15 cellular contexts compared by ENCODE assay signal in genomic region chr6:131602913-131603312, GRCh38. TPM values are rescaled to one million over a fixed set of nuclear protein-coding genes. Genes with fewer than 3 reads are reported as not detected.
DNase-seq lines count a peak whose midpoint lies in the region; ATAC-seq and TF ChIP-seq lines count a peak whose summit lies in the region.
"Had no signal": no experiment of that assay in that cellular context is flagged by ENCODE, and none has a peak within 500 bp of the region (broad histone marks: within the 10 kb centered on the region; RNA-seq: fewer than 3 reads in every experiment).

No MANE protein-coding gene starts in this region.

- H2BK120ac ChIP-seq in trophoblast cell (ENCODE audit: insufficient read depth, low read length, poor library complexity), result no peak overlapping the region

- no peak overlapping the region for H2AK5ac ChIP-seq in trophoblast cell (ENCODE audit: low read length)

- H3K4me1 ChIP-seq in PC-3 (ENCODE audit: insufficient read depth, low read length) (peaks cover 7% of the 10 kb centered on the region; the same call in 1 of the 2 replicates), trophoblast cell (ENCODE audit: control insufficient read depth in 1 of 2, insufficient read depth in 2 of 2, low read length in 2 of 2) (no peaks in the 10 kb centered on the region), BE2C (no peaks in the 10 kb centered on the region)

- no peaks in the 10 kb centered on the region for H3K9me3 ChIP-seq in PC-3 (ENCODE audit: low read length)
- H3K9me3 ChIP-seq in trophoblast cell (ENCODE audit: insufficient read depth, low read depth, low read length), result no peaks in the 10 kb centered on the region
- H3K9me3 ChIP-seq in BE2C, result no peaks in the 10 kb centered on the region

- peaks cover 24% of the 10 kb centered on the region for H3K36me3 ChIP-seq in PC-3 (ENCODE audit: low read depth, low read length)
- peaks cover 6 to 19% of the 10 kb centered on the region in 2 experiments for H3K36me3 ChIP-seq in trophoblast cell (ENCODE audit: control insufficient read depth in 1 of 2, insufficient read depth in 2 of 2, low read length in 2 of 2)
- H3K36me3 ChIP-seq in BE2C, result peaks cover 48% of the 10 kb centered on the region

- H2BK5ac ChIP-seq in trophoblast cell (ENCODE audit: low read depth, low read length, poor library complexity), result no peak overlapping the region

- no peaks in the 10 kb centered on the region for H3K79me2 ChIP-seq in PC-3 (ENCODE audit: low read length)
- no peaks in the 10 kb centered on the region for H3K79me2 ChIP-seq in trophoblast cell (ENCODE audit: control insufficient read depth, insufficient read depth, low read length, poor library complexity)

- no peak overlapping the region for H4K8ac ChIP-seq in trophoblast cell (ENCODE audit: low read depth, low read length)

- H2BK12ac ChIP-seq in trophoblast cell (ENCODE audit: low read length), result no peak overlapping the region

- peak; percentile 78 for DNase-seq in Daoy (ENCODE audit: low read depth)
- DNase-seq in PC-3, result peak; percentile 58
- DNase-seq in dedifferentiated amniotic fluid mesenchymal stem cell (ENCODE audit: extremely low spot score), result peak; percentile 80
- peak; percentile 11 to 46 for DNase-seq in trophoblast cell
- DNase-seq in Ammon's horn (ENCODE audit: low spot score), result no peak
- no peak for DNase-seq in BE2C
- DNase-seq in GM10266 (ENCODE audit: extremely low spot score), result no peak
- DNase-seq: amygdala; Calu3; mesendoderm; NCI-H1417 treated with DMSO at 0.1 percent for 48 hours; NCI-H524 treated with DMSO at 0.1 percent for 48 hours; stimulated activated CD4-positive, alpha-beta T cell treated with anti-CD3 and anti-CD28 coated beads, Interleukin-2, amount 100 ng/mL, for 48 hours had no signal

- no peak overlapping the region for H3K18ac ChIP-seq in trophoblast cell (ENCODE audit: low read length)

- H3K27ac ChIP-seq in PC-3 (ENCODE audit: low read length) (no peak overlapping the region), trophoblast cell (ENCODE audit: low read depth, low read length) (no peak overlapping the region)

- H3F3A ChIP-seq in PC-3 (ENCODE audit: low read length, unreplicated experiment), result no peaks in the 10 kb centered on the region

- H3K9ac ChIP-seq in PC-3 (ENCODE audit: low read length), result no peak overlapping the region
- H3K9ac ChIP-seq in trophoblast cell (ENCODE audit: low read length), result no peak overlapping the region

- TF ChIP-seq CTCF in PC-3 (conservative IDR thresholded peaks at IDR 0.05; ENCODE audit: low read depth, low read length) (no peak), BE2C (IDR thresholded peaks at IDR 0.05; ENCODE audit: low read depth, low read length) (no peak), GM10266 (IDR thresholded peaks at IDR 0.05; ENCODE audit: control insufficient read depth, insufficient read depth, low read depth, missing control alignments) (no peak)

- H3K23ac ChIP-seq in trophoblast cell (ENCODE audit: low read length), result no peak overlapping the region

- H3K79me1 ChIP-seq in trophoblast cell (ENCODE audit: low read length), result no peaks in the 10 kb centered on the region

- H3K27me3 ChIP-seq in PC-3 (ENCODE audit: low read length), result no peaks in the 10 kb centered on the region
- H3K27me3 ChIP-seq in trophoblast cell (ENCODE audit: insufficient read depth, low read length), result no peaks in the 10 kb centered on the region
- H3K27me3 ChIP-seq in BE2C, result no peaks in the 10 kb centered on the region

- H4K91ac ChIP-seq in trophoblast cell (ENCODE audit: low read depth, low read length), result no peak overlapping the region

- no peaks in the 10 kb centered on the region for H4K20me1 ChIP-seq in PC-3 (ENCODE audit: low read length)

- CTCF ChIA-PET in PC-3 (lab: Charles Lee), result interaction anchor here (1.1 kb wide), 1 partner anchor 25 kb away, joined by 6 read pairs; the partner anchor contains the start of gene MED23

- no CpG with 5 or more reads among the region's 1 CpG for WGBS in trophoblast cell (ENCODE audit: extremely low coverage, insufficient coverage, insufficient read length)

- H3K4ac ChIP-seq in trophoblast cell (ENCODE audit: low read depth, low read length), result no peak overlapping the region

- intact Hi-C loops in PC-3 (cut with micrococcal nuclease), result no loop called here

- no peak overlapping the region for H2AFZ ChIP-seq in PC-3 (ENCODE audit: low read length)
- H2AFZ ChIP-seq in trophoblast cell (ENCODE audit: insufficient read depth, low read length, poor library complexity), result no peak overlapping the region

- H3K4me3 ChIP-seq in PC-3 (ENCODE audit: low read length) (no peak overlapping the region), trophoblast cell (ENCODE audit: low read depth, low read length) (no peak overlapping the region), BE2C (ENCODE audit: low read depth, low read length) (no peak overlapping the region)

- POLR2A ChIA-PET in PC-3 (lab: Charles Lee; ENCODE audit: unreplicated experiment), result no interaction called here

- H3K4me2 ChIP-seq in PC-3 (ENCODE audit: low read length) (no peak overlapping the region), trophoblast cell (ENCODE audit: low read length) (no peak overlapping the region)

- no peak overlapping the region for H4K12ac ChIP-seq in trophoblast cell (ENCODE audit: low read depth, low read length)

- BruUV-seq in PC-3 (replicated peaks; lab: Mats Ljungman, UMichigan), result no TSS peak

- ATAC-seq in PC-3 (peak; percentile 96), GM18517 (IDR thresholded peaks at IDR 0.05; ENCODE audit: unreplicated experiment) (no peak)
- ATAC-seq: Right ventricle myocardium inferior had no signal

- no peak overlapping the region for H3K14ac ChIP-seq in trophoblast cell (ENCODE audit: low read length)

- H3K9me2 ChIP-seq in PC-3 (replicated peaks; ENCODE audit: low read length), result no peaks in the 10 kb centered on the region

RNA-seq across cellular contexts. Expression of gene MED23, which starts 25.1 kb away (rescaled TPM):
- 20.1 and 21.6 TPM in 2 replicates for total RNA-seq in Daoy (2014; rRNA removed; shearing (Covaris generic))
- 15.4 and 18.1 TPM in 2 replicates for total RNA-seq in PC-3 (2014; rRNA removed)
- 18.7 and 18.8 TPM in 2 replicates for polyA plus RNA-seq in trophoblast cell (2013)
- polyA plus RNA-seq in BE2C (2012; ENCODE audit: insufficient read depth, insufficient read length, low read depth), result 13.0 TPM

RNA-seq across cellular contexts. Expression of gene ARG1, which starts 29.9 kb away (rescaled TPM):
- total RNA-seq in Daoy (2014; rRNA removed; shearing (Covaris generic)), result not detected in 2 replicates
- not detected in 2 replicates for total RNA-seq in PC-3 (2014; rRNA removed)
- not detected in 2 replicates for polyA plus RNA-seq in trophoblast cell (2013)
- not detected for polyA plus RNA-seq in BE2C (2012; ENCODE audit: insufficient read depth, insufficient read length, low read depth)
- total RNA-seq: Calu3 had no signal

RNA-seq across cellular contexts. Expression of gene ENPP3, which starts 34.2 kb away (rescaled TPM):
- total RNA-seq in Daoy (2014; rRNA removed; shearing (Covaris generic)), result not detected in 2 replicates
- 0.18 TPM in 1 of 2 replicates, not detected in the other for total RNA-seq in PC-3 (2014; rRNA removed)
- 0.01 and 0.03 TPM in 2 replicates for polyA plus RNA-seq in trophoblast cell (2013)
- polyA plus RNA-seq in BE2C (2012; ENCODE audit: insufficient read depth, insufficient read length, low read depth), result 0.14 TPM
- total RNA-seq: Calu3 had no signal

Comparison
In these comparisons a context has a peak if more than half of its experiments do, and no peak if none do; other contexts are left out.
1. DNase-seq: peak in Daoy (single experiment), PC-3 (single experiment), dedifferentiated amniotic fluid mesenchymal stem cell (single experiment) and trophoblast cell (2 of 2); none in Ammon's horn (single experiment), BE2C (single experiment) and GM10266 (single experiment).